6 cellular contexts compared by ENCODE assay signal in the genomic region with DNA sequence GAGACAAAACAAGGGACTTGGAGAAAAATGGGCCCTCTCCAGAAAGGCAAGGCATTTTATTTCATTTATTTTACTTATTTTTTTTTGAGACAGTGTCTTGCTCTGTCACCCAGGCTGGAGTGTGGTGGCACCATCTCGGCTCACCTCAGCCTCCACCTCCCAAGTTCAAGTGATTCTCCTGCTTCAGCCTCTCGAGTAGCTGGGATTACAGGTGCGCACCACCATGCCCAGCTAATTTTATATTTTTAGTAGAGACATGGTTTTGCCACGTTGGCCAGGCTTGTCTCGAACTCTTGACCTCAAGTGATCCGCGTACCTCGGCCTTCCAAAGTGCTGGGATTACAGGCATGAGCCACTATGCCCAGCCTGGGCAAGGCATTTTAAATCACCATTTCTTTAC. TPM values are rescaled to one million over a fixed set of nuclear protein-coding genes. Genes with fewer than 3 reads are reported as not detected.
DNase-seq lines count a peak whose midpoint lies in the region; ATAC-seq and TF ChIP-seq lines count a peak whose summit lies in the region.
"Not testable (repeated sequence)": the region's sequence is repeated elsewhere in the genome, so short reads cannot be mapped to it uniquely, and the experiment has no call there.

No MANE protein-coding gene starts in this region.

- H3K36me3 ChIP-seq in right lobe of liver (peaks cover 0 to 19% (median 5%) of the 10 kb centered on the region in 4 donors), spleen (peaks cover 0 to 58% (median 0%) of the 10 kb centered on the region in 6 donors)

- H3K4me3 Mint-ChIP-seq in CD14-positive monocyte; effector memory CD8-positive, alpha-beta T cell: not testable (repeated sequence)

- not testable (repeated sequence) for H3K27me3 ChIP-seq in right lobe of liver; spleen (replicated peaks in 1 of 7)

- not testable (repeated sequence) for H3K27ac ChIP-seq in right lobe of liver, spleen

- not testable (repeated sequence) for H3K4me1 Mint-ChIP-seq in CD14-positive monocyte; effector memory CD8-positive, alpha-beta T cell (ENCODE audit: low read depth in 2 of 2)

- H3K4me3 ChIP-seq in right lobe of liver, spleen: not testable (repeated sequence)

- H3K27me3 Mint-ChIP-seq in CD14-positive monocyte (ENCODE audit: low read depth in 3 of 3); effector memory CD8-positive, alpha-beta T cell: not testable (repeated sequence)

- H3K27ac Mint-ChIP-seq in CD14-positive monocyte, result not testable (repeated sequence)
- H3K27ac Mint-ChIP-seq in effector memory CD8-positive, alpha-beta T cell, result peak overlapping the region; percentile 9 to 54

- not testable (repeated sequence) for H3K9me3 ChIP-seq in right lobe of liver, spleen

- not testable (repeated sequence) for TF ChIP-seq POLR2A in right lobe of liver (IDR thresholded peaks at IDR 0.05); spleen (IDR thresholded peaks at IDR 0.05)

- WGBS in right lobe of liver (ENCODE audit: insufficient coverage, low coverage, low lambda C conversion rate, missing lambda C conversion rate), result 92% methylated on average over 8 of the region's 8 CpGs
- WGBS in spleen, 5 donors, result 92 to 94% (median 92%) methylated on average over 8 of the region's 8 CpGs

- TF ChIP-seq CTCF in CD14-positive monocyte (IDR thresholded peaks at IDR 0.05); right lobe of liver (IDR thresholded peaks at IDR 0.05); spleen (IDR thresholded peaks at IDR 0.05 in 8 of 11, conservative IDR thresholded peaks at IDR 0.05 in 3 of 11): not testable (repeated sequence)

- not testable (repeated sequence) for H3K36me3 Mint-ChIP-seq in CD14-positive monocyte; effector memory CD8-positive, alpha-beta T cell (ENCODE audit: insufficient read depth)

- not testable (repeated sequence) for H3K9me3 Mint-ChIP-seq in CD14-positive monocyte; effector memory CD8-positive, alpha-beta T cell

- not testable (repeated sequence) for H3K4me1 ChIP-seq in right lobe of liver, spleen

- DNase-seq in CD14-positive monocyte (ENCODE audit: low spot score), result peak; percentile 38
- DNase-seq in activated CD4-positive, CD25-positive, alpha-beta regulatory T cell treated with anti-CD3 and anti-CD28 coated beads, Interleukin-2, amount 50 U/mL, for 72 hours, result peak; percentile 11
- not testable (repeated sequence) for DNase-seq in effector memory CD8-positive, alpha-beta T cell
- DNase-seq in cardiac septum (ENCODE audit: low spot score), result peak; percentile 26
- DNase-seq in right lobe of liver, result peak in 2 of 3 donors; percentile 11 to 21
- peak; percentile 38 for DNase-seq in spleen

- not testable (repeated sequence) for ATAC-seq in effector memory CD8-positive, alpha-beta T cell (replicated peaks); right lobe of liver

- intact Hi-C loops in CD14-positive monocyte (cut with micrococcal nuclease); cardiac septum (cut with DNase I); right lobe of liver (cut with DNase I); spleen (cut with DNase I; ENCODE audit: low total_unique reads): not testable (repeated sequence)

RNA-seq across cellular contexts. Expression of gene PEPD, which starts 31.0 kb away (rescaled TPM):
- polyA plus RNA-seq in CD14-positive monocyte, result 100 to 1,000 TPM; 171 to 218 TPM
- total RNA-seq in cardiac septum, result 30.1 TPM
- 100 to 1,000 TPM; 121 to 261 (median 167) TPM for total RNA-seq in right lobe of liver
- 10 to 100 TPM; 54.8 to 98.3 (median 70.7) TPM for total RNA-seq in spleen
- 10 to 100 TPM; 38.4 to 72.2 (median 62.0) TPM for polyA plus RNA-seq in spleen
